Comparison of ENCODE assay signal across 16 cellular contexts in the genomic region with DNA sequence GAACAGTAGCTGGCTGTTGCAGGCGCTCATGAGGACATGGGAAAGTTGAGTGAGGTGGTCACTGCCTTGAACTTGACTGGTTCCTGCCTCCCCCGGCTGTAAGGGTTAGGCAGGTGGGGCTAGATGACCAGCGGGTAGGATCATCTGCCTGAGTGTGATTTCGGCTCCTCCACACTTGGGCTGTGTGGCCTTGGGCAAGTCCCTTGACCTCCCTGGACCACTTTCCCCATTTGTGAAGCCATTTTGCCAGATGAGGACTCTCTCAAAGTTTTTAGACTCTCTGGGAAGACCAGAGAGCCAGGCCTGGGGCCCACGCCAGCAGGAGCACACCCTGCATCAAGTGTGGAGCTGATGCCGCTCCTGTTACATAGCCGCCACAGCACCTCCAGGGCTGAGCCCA. TPM values are rescaled to one million over a fixed set of nuclear protein-coding genes. Genes with fewer than 3 reads are reported as not detected.
DNase-seq lines count a peak whose midpoint lies in the region; ATAC-seq and TF ChIP-seq lines count a peak whose summit lies in the region.
"Had no signal": no experiment of that assay in that cellular context is flagged by ENCODE, and none has a peak within 500 bp of the region (broad histone marks: within the 10 kb centered on the region; RNA-seq: fewer than 3 reads in every experiment).

No MANE protein-coding gene starts in this region.

- no peaks in the 10 kb centered on the region for H3K36me3 ChIP-seq in stomach
- H3K36me3 ChIP-seq: lower lobe of right lung, tibial artery had no signal

- no peak overlapping the region for H3K4me3 ChIP-seq in stomach
- H3K4me3 ChIP-seq: MG63, tibial artery had no signal

- no peak for TF ChIP-seq CTCF in stomach (IDR thresholded peaks at IDR 0.05)

- no peak for TF ChIP-seq EP300 in stomach (IDR thresholded peaks at IDR 0.05)

- H3K27me3 ChIP-seq in stomach, result no peaks in the 10 kb centered on the region
- H3K27me3 ChIP-seq: MG63, tibial artery had no signal

- TF ChIP-seq POLR2A in stomach (IDR thresholded peaks at IDR 0.05), result no peak

- intact Hi-C loops in stomach (cut with DNase I; ENCODE audit: low total_unique reads), result no loop called here

- peak overlapping the region; percentile 24 for H3K27ac Mint-ChIP-seq in activated T-cell treated with anti-CD3 and anti-CD28 coated beads, Interleukin-2, amount 50 U/mL, for 24 hours

- H3K9me3 Mint-ChIP-seq in activated T-cell treated with anti-CD3 and anti-CD28 coated beads, Interleukin-2, amount 50 U/mL, for 24 hours, result no peaks in the 10 kb centered on the region
- H3K9me3 Mint-ChIP-seq: dendritic cell treated with granulocyte-macrophage colony-stimulating factor and Interleukin-4, amounts not matched to agents 40 ng/mL and 50 ng/mL, for 4 days; immature natural killer cell had no signal

- no peak for DNase-seq in activated T-cell treated with anti-CD3 and anti-CD28 coated beads, Interleukin-2, amount 50 U/mL, for 24 hours
- DNase-seq in activated T-cell treated with anti-CD3 and anti-CD28 coated beads, Interleukin-2, amount 50 U/mL, for 48 hours, result no peak
- no peak for DNase-seq in stomach
- no peak for DNase-seq in hepatic stellate cell (ENCODE audit: low spot score)
- DNase-seq: 8988T, activated T-cell treated with anti-CD3 and anti-CD28 coated beads for 4 hours, MG63, psoas muscle, tibial artery had no signal

- H3K36me3 Mint-ChIP-seq in activated T-cell treated with anti-CD3 and anti-CD28 coated beads, Interleukin-2, amount 50 U/mL, for 24 hours (ENCODE audit: low read depth), result peaks cover 8% of the 10 kb centered on the region
- H3K36me3 Mint-ChIP-seq: immature natural killer cell had no signal

- peak overlapping the region; percentile 38 for H3K4me3 Mint-ChIP-seq in activated T-cell treated with anti-CD3 and anti-CD28 coated beads, Interleukin-2, amount 50 U/mL, for 24 hours

- peak overlapping the region; percentile 61 for H3K27ac ChIP-seq in cingulate gyrus (ENCODE audit: low read depth, low read length)
- H3K27ac ChIP-seq in stomach, result peak overlapping the region; percentile 17 to 94 (median 87)
- H3K27ac ChIP-seq: lower lobe of right lung, psoas muscle, tibial artery had no signal

- ATAC-seq in GM19397 (IDR thresholded peaks at IDR 0.05; ENCODE audit: unreplicated experiment), result no peak
- ATAC-seq: esophagus mucosa, psoas muscle had no signal

- H3K4me1 Mint-ChIP-seq in activated T-cell treated with anti-CD3 and anti-CD28 coated beads, Interleukin-2, amount 50 U/mL, for 24 hours (ENCODE audit: low read depth), result peaks cover 62% of the 10 kb centered on the region

- 91 to 96% (median 94%) methylated on average over 6 to 7 of the region's 7 CpGs for WGBS in stomach, 5 donors

- peaks cover 81 to 92% (median 88%) of the 10 kb centered on the region in 4 donors for H3K4me1 ChIP-seq in stomach

- no peaks in the 10 kb centered on the region for H3K9me3 ChIP-seq in stomach
- H3K9me3 ChIP-seq: lower lobe of right lung, MG63, psoas muscle, tibial artery had no signal

- H3K27me3 Mint-ChIP-seq in activated T-cell treated with anti-CD3 and anti-CD28 coated beads, Interleukin-2, amount 50 U/mL, for 24 hours, result no peaks in the 10 kb centered on the region
- H3K27me3 Mint-ChIP-seq: dendritic cell treated with granulocyte-macrophage colony-stimulating factor and Interleukin-4, amounts not matched to agents 40 ng/mL and 50 ng/mL, for 4 days had no signal

RNA-seq across cellular contexts. Expression of a gene that starts 9.5 kb away (rescaled TPM):
- 100 to 1,000 TPM in 1 of 5 donors, 10 to 100 TPM in 4; 25.7 to 268 (median 55.4) TPM for total RNA-seq in stomach
- polyA plus RNA-seq in stomach, result 10 to 100 TPM; 32.4 to 95.8 (median 39.7) TPM

RNA-seq across cellular contexts. Expression of a gene that starts 23.4 kb away (rescaled TPM):
- 100 to 1,000 TPM in 1 of 5 donors, 10 to 100 TPM in 2, 1 to 10 TPM in 2; 1.8 to 107 (median 11.2) TPM for total RNA-seq in stomach
- 10 to 100 TPM; 28.2 to 44.3 (median 36.0) TPM for polyA plus RNA-seq in stomach

RNA-seq across cellular contexts. Expression of a gene that starts 26.2 kb away (rescaled TPM):
- 10 to 100 TPM in 2 of 5 donors, 1 to 10 TPM in 1, under 1 TPM in 1, not detected in 1; 0.45 to 13.4 (median 7.4) TPM for total RNA-seq in stomach
- polyA plus RNA-seq in stomach, result 1 to 10 TPM; 2.7 to 7.0 (median 5.0) TPM
- total RNA-seq: myocyte had no signal

RNA-seq across cellular contexts. Expression of a gene that starts 58.3 kb away (rescaled TPM):
- not detected for total RNA-seq in stomach
- polyA plus RNA-seq in stomach, result under 1 TPM in 1 of 3 donors, not detected in 2; 0.20 TPM
- total RNA-seq: lower lobe of right lung had no signal
